ENCODE assay signal across 1 cellular context in genomic region chr5:160697281-160697680, GRCh38.
TF ChIP-seq lines count a peak whose summit lies in the region.

No MANE protein-coding gene starts in this region.

TF ChIP-seq in H1, 55 proteins besides CTCF, POLR2A, EP300 and RAD21 (continued from another document):
- TF ChIP-seq CHD7 (IDR thresholded peaks at IDR 0.05; ENCODE audit: insufficient replicate concordance, low read length) (no peak), EGR1 (IDR thresholded peaks at IDR 0.05; ENCODE audit: borderline replicate concordance, low read depth, low read length) (no peak), PHF8 (conservative IDR thresholded peaks at IDR 0.05; ENCODE audit: low read depth, low read length) (no peak)
